Comparison of ENCODE assay signal across 1 cellular context in genomic region chr3:72538070-72538745, GRCh38.
A peak's percentile ranks its signal among the peaks of the same experiment; 100 is the strongest.
TF ChIP-seq lines count a peak whose summit lies in the region.

No MANE protein-coding gene starts in this region.

TF ChIP-seq in GM12878, 131 proteins besides CTCF, POLR2A, EP300 and RAD21 (continued from another document):
- no peak for TF ChIP-seq ZBTB4 (CRISPR knock-in tag; IDR thresholded peaks at IDR 0.05)
- no peak for TF ChIP-seq SMARCA5 (IDR thresholded peaks at IDR 0.05)
- TF ChIP-seq POU2F2 (IDR thresholded peaks at IDR 0.05; ENCODE audit: borderline replicate concordance, low read depth, low read length) = peak; percentile 14; the same call in 1 of the 3 replicates
- TF ChIP-seq ZNF687 (IDR thresholded peaks at IDR 0.05) = no peak
- no peak for TF ChIP-seq SUZ12 (IDR thresholded peaks at IDR 0.05; ENCODE audit: unreplicated experiment)
- no peak for TF ChIP-seq TAF1 (IDR thresholded peaks at IDR 0.05; ENCODE audit: borderline replicate concordance, low read depth, low read length)
- TF ChIP-seq ZBTB11 (CRISPR knock-in tag; IDR thresholded peaks at IDR 0.05) = no peak
- TF ChIP-seq HDGF (IDR thresholded peaks at IDR 0.05) = no peak
- TF ChIP-seq RAD51 (IDR thresholded peaks at IDR 0.05) = peak; percentile 85
- TF ChIP-seq SMAD1 (IDR thresholded peaks at IDR 0.05; ENCODE audit: low read depth, partially characterized antibody) = no peak
- 0 out of 2 replicates have a peak, but pooled peaks have one; percentile 27 for TF ChIP-seq IKZF1 (conservative IDR thresholded peaks at IDR 0.05)
- no peak for TF ChIP-seq NFYA (IDR thresholded peaks at IDR 0.05; ENCODE audit: borderline replicate concordance, low read depth, low read length)
- no peak for TF ChIP-seq CUX1 (IDR thresholded peaks at IDR 0.05; ENCODE audit: insufficient replicate concordance, low read depth, low read length)
- no peak for TF ChIP-seq HDAC2 (IDR thresholded peaks at IDR 0.05)
- TF ChIP-seq ZNF622 (IDR thresholded peaks at IDR 0.05) = no peak
- TF ChIP-seq MEF2B (IDR thresholded peaks at IDR 0.05; ENCODE audit: partially characterized antibody, poor library complexity, severe bottlenecking) = peak; percentile 62
- TF ChIP-seq SPI1 (IDR thresholded peaks at IDR 0.05; ENCODE audit: borderline replicate concordance, insufficient read depth, low read depth, low read length) = no peak; the same call in 1 of the 2 replicates
- TF ChIP-seq POLR2AphosphoS5 (IDR thresholded peaks at IDR 0.05; ENCODE audit: low read length) = no peak
